14 cellular contexts compared by ENCODE assay signal in genomic region chr14:102608064-102608446, GRCh38. TPM values are rescaled to one million over a fixed set of nuclear protein-coding genes. Genes with fewer than 3 reads are reported as not detected.
DNase-seq lines count a peak whose midpoint lies in the region; ATAC-seq and TF ChIP-seq lines count a peak whose summit lies in the region.
"Had no signal": no experiment of that assay in that cellular context is flagged by ENCODE, and none has a peak within 500 bp of the region (broad histone marks: within the 10 kb centered on the region; RNA-seq: fewer than 3 reads in every experiment).

No MANE protein-coding gene starts in this region.

- ATAC-seq in GM19395 (IDR thresholded peaks at IDR 0.05; ENCODE audit: unreplicated experiment) = peak; percentile 59
- ATAC-seq in HG02852 (IDR thresholded peaks at IDR 0.05; ENCODE audit: unreplicated experiment) = peak; percentile 52
- no peak for ATAC-seq in gastrocnemius medialis

- peak overlapping the region in 3 of 4 donors; percentile 23 to 77 (median 47) for H3K4me3 Mint-ChIP-seq in IgD-negative memory B cell

- TF ChIP-seq POLR2A in gastrocnemius medialis (IDR thresholded peaks at IDR 0.05) = no peak

- DNase-seq in GM12865 (ENCODE audit: low read depth) = peak; percentile 92
- no peak for DNase-seq in stimulated activated CD4-positive, alpha-beta T cell treated with anti-CD3 and anti-CD28 coated beads, Interleukin-4, amount 100 ng/mL, for 24 hours
- DNase-seq in gastrocnemius medialis = no peak
- DNase-seq in glomerular visceral epithelial cell (ENCODE audit: extremely low spot score) = no peak
- DNase-seq in stimulated activated CD4-positive, alpha-beta T cell treated with anti-CD3 and anti-CD28 coated beads, Interleukin-2, amount 100 ng/mL, for 24 hours = no peak
- DNase-seq: KG1; stimulated activated CD4-positive, alpha-beta T cell treated with anti-CD3 and anti-CD28 coated beads, Interleukin-2, amount 100 ng/mL, for 48 hours had no signal

- H3K36me3 Mint-ChIP-seq in IgD-negative memory B cell = peaks cover 4% of the 10 kb centered on the region

- no peak overlapping the region for H3K27ac ChIP-seq in gastrocnemius medialis
- H3K27ac ChIP-seq: breast epithelium, C4-2B, prostate gland had no signal

- in situ Hi-C loops in gastrocnemius medialis (cut with MboI; ENCODE audit: low sequenced_read_pairs in 4 of 4) = no loop called here

- H3K27me3 Mint-ChIP-seq in IgD-negative memory B cell = no peaks in the 10 kb centered on the region

- H3K9me3 ChIP-seq in gastrocnemius medialis = no peaks in the 10 kb centered on the region
- H3K9me3 ChIP-seq: breast epithelium, HAP-1, prostate gland had no signal

- peak overlapping the region; percentile 4 to 53 (median 18) for H3K27ac Mint-ChIP-seq in IgD-negative memory B cell

- H3K9me3 Mint-ChIP-seq in IgD-negative memory B cell = no peaks in the 10 kb centered on the region

- H3K4me3 ChIP-seq in GM12865 (ENCODE audit: low read depth, low read length) = no peak overlapping the region
- no peak overlapping the region for H3K4me3 ChIP-seq in gastrocnemius medialis
- H3K4me3 ChIP-seq: breast epithelium, HAP-1, prostate gland had no signal

- TF ChIP-seq CTCF in GM12865 (IDR thresholded peaks at IDR 0.05; ENCODE audit: insufficient read depth, low read depth, low read length, missing control alignments) (no peak), gastrocnemius medialis (IDR thresholded peaks at IDR 0.05 in 4 of 5, conservative IDR thresholded peaks at IDR 0.05 in 1 of 5) (no peak)

- intact Hi-C loops in gastrocnemius medialis (cut with DNase I; ENCODE audit: low total_unique reads) = no loop called here

- H3K4me1 Mint-ChIP-seq in IgD-negative memory B cell = peaks cover 45 to 56% (median 50%) of the 10 kb centered on the region in 3 donors

- H3K27me3 ChIP-seq in gastrocnemius medialis = no peaks in the 10 kb centered on the region
- H3K27me3 ChIP-seq: breast epithelium had no signal

- no peaks in the 10 kb centered on the region for H3K36me3 ChIP-seq in gastrocnemius medialis
- H3K36me3 ChIP-seq: breast epithelium, prostate gland had no signal

- H3K4me1 ChIP-seq in gastrocnemius medialis = peaks cover 36 to 46% of the 10 kb centered on the region in 2 donors
- H3K4me1 ChIP-seq: prostate gland had no signal

RNA-seq across cellular contexts. Expression of gene RCOR1, which starts 15.6 kb away (rescaled TPM):
- 1.2 TPM for polyA plus RNA-seq in IgD-negative memory B cell
- total RNA-seq in gastrocnemius medialis = 10 to 100 TPM; 10.0 to 14.2 (median 12.1) TPM

Comparison
In these comparisons a context has a peak if more than half of its experiments do, and no peak if none do; other contexts are left out.
1. ATAC-seq: peak in GM19395 (single experiment) and HG02852 (single experiment); none in gastrocnemius medialis (0 of 2).